33 cellular contexts compared by ENCODE assay signal in the genomic region with DNA sequence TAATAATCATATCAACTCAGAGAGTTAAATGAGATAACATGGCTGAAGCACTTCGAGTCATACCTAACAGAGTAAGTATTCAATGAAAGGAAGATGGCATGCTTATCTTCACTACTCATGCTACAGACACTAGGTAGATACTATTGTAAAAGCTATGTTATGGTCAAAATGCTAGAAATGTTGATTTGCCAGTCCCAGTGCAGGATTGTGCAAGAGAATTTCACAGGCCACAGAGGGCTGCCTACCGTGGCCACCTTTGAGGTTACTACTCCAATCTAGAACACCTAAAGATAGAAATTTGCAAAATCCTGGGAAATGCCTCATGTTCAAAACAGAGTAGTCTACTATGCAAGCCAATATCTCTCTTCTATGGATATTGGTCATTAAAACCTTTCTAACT.
"Had no signal": no experiment of that assay in that cellular context is flagged by ENCODE, and none has a peak within 500 bp of the region (broad histone marks: within the 10 kb centered on the region; RNA-seq: fewer than 3 reads in every experiment).

No MANE protein-coding gene starts in this region.

- DNase-seq: activated B cell treated with CpG ODN at 0.5 μM for 24 hours; activated CD4-positive, alpha-beta memory T cell treated with anti-CD3 and anti-CD28 coated beads for 36 hours; activated CD4-positive, alpha-beta T cell treated with anti-CD3 and anti-CD28 coated beads for 4 hours; activated CD4-positive, alpha-beta T cell treated with anti-CD3 and anti-CD28 coated beads, Interleukin-2, amount 10 ng/mL, durations not matched to agents 24 days and 14 days; activated CD4-positive, alpha-beta T cell treated with anti-CD3 and anti-CD28 coated beads, Interleukin-2, amount 50 U/mL, for 1 hour; activated CD4-positive, alpha-beta T cell treated with anti-CD3 and anti-CD28 coated beads, Interleukin-2, amount 50 U/mL, for 4 hours; activated CD4-positive, CD25-positive, alpha-beta regulatory T cell treated with anti-CD3 and anti-CD28 coated beads, Interleukin-2, amount 50 U/mL, for 72 hours; activated CD8-positive, alpha-beta memory T cell treated with anti-CD3 and anti-CD28 coated beads, Interleukin-2, amount 50 U/mL, for 4 hours; activated CD8-positive, alpha-beta T cell treated with anti-CD3 and anti-CD28 coated beads for 36 hours; activated effector memory CD4-positive, alpha-beta T cell treated with anti-CD3 and anti-CD28 coated beads, Interleukin-2, amount 50 U/mL, for 16 hours; activated gamma-delta T cell treated with Interleukin-2 at 50 U/mL for 16 hours; activated naive CD4-positive, alpha-beta T cell; activated naive CD4-positive, alpha-beta T cell treated with anti-CD3 and anti-CD28 coated beads for 36 hours; activated naive CD4-positive, alpha-beta T cell treated with anti-CD3 and anti-CD28 coated beads, Interleukin-2, amount 50 U/mL, for 16 hours; activated naive CD8-positive, alpha-beta T cell treated with anti-CD3 and anti-CD28 coated beads for 36 hours; activated T-cell treated with anti-CD3 and anti-CD28 coated beads for 4 hours; activated T-cell treated with anti-CD3 and anti-CD28 coated beads, Interleukin-2, amount 50 U/mL, for 1 hour; activated T-cell treated with anti-CD3 and anti-CD28 coated beads, Interleukin-2, amount 50 U/mL, for 4 hours; activated T-cell treated with anti-CD3 and anti-CD28 coated beads, Interleukin-2, amount 50 U/mL, for 72 hours; adrenal gland; amniotic stem cell; aorta; body of pancreas; brain microvascular endothelial cell; central memory CD4-positive, alpha-beta T cell; T-helper 2 cell; T-helper 9 cell had no signal

- H3K27ac ChIP-seq: adrenal gland, body of pancreas, brain microvascular endothelial cell, breast epithelium had no signal

- H3K9me3 Mint-ChIP-seq: activated B cell treated with CpG ODN at 0.5 μM for 24 hours; activated CD4-positive, alpha-beta T cell treated with anti-CD3 and anti-CD28 coated beads, Interleukin-2, amount 10 ng/mL, durations not matched to agents 24 days and 14 days; activated naive CD4-positive, alpha-beta T cell treated with anti-CD3 and anti-CD28 coated beads for 36 hours; activated T-cell treated with anti-CD3 and anti-CD28 coated beads, Interleukin-2, amount 50 U/mL, for 4 hours; activated T-helper 1 cell treated with anti-CD3 and anti-CD28 coated beads, Interleukin-12 subunit alpha, Interleukin-12 subunit beta, Interleukin-2, Interleukin-4 antibody, amounts not matched to agents 30 ng/mL and 10 ng/mL and 1 ng/mL, durations not matched to agents 14 hours and 24 hours and 36 hours; activated T-helper 17 cell treated with anti-CD3 and anti-CD28 coated beads, Interleukin-2, amount 50 U/mL, for 72 hours; T-helper 1 cell treated with Interleukin-12 subunit alpha and Interleukin-12 subunit beta and Interleukin-4 antibody, amounts not matched to agents 30 μg/mL and 1 μg/mL, for 36 hours; T-helper 2 cell treated with Interferon-gamma antibody and Interleukin-4, amounts not matched to agents 5 μg/mL and 100 μg/mL, for 36 hours had no signal

- H3K27me3 ChIP-seq: adrenal gland, body of pancreas, brain microvascular endothelial cell, breast epithelium had no signal

- H3K4me1 ChIP-seq: body of pancreas, breast epithelium had no signal

- H3K27me3 Mint-ChIP-seq: activated CD4-positive, alpha-beta memory T cell treated with anti-CD3 and anti-CD28 coated beads for 36 hours; activated CD4-positive, alpha-beta T cell treated with anti-CD3 and anti-CD28 coated beads, Interleukin-2, amount 10 ng/mL, durations not matched to agents 24 days and 14 days; activated CD8-positive, alpha-beta T cell treated with anti-CD3 and anti-CD28 coated beads for 36 hours; activated naive CD8-positive, alpha-beta T cell treated with anti-CD3 and anti-CD28 coated beads for 36 hours; activated T-helper 17 cell treated with anti-CD3 and anti-CD28 coated beads, Interleukin-2, amount 50 U/mL, for 72 hours had no signal

- H3K4me3 Mint-ChIP-seq: activated B cell treated with CpG ODN at 0.5 μM for 24 hours; activated CD4-positive, alpha-beta memory T cell treated with anti-CD3 and anti-CD28 coated beads for 36 hours; activated CD4-positive, alpha-beta T cell treated with anti-CD3 and anti-CD28 coated beads, Interleukin-2, amount 10 ng/mL, durations not matched to agents 24 days and 14 days; activated CD8-positive, alpha-beta T cell treated with anti-CD3 and anti-CD28 coated beads for 36 hours; activated naive CD4-positive, alpha-beta T cell treated with anti-CD3 and anti-CD28 coated beads for 36 hours; activated naive CD8-positive, alpha-beta T cell treated with anti-CD3 and anti-CD28 coated beads for 36 hours; activated T-cell treated with anti-CD3 and anti-CD28 coated beads, Interleukin-2, amount 50 U/mL, for 4 hours; activated T-cell treated with anti-CD3 and anti-CD28 coated beads, Interleukin-2, amount 50 U/mL, for 72 hours; activated T-helper 1 cell treated with anti-CD3 and anti-CD28 coated beads, Interleukin-12 subunit alpha, Interleukin-12 subunit beta, Interleukin-2, Interleukin-4 antibody, amounts not matched to agents 30 ng/mL and 10 ng/mL and 1 ng/mL, durations not matched to agents 14 hours and 24 hours and 36 hours; activated T-helper 17 cell treated with anti-CD3 and anti-CD28 coated beads, Interleukin-2, amount 50 U/mL, for 72 hours; T-helper 1 cell treated with Interleukin-12 subunit alpha and Interleukin-12 subunit beta and Interleukin-4 antibody, amounts not matched to agents 30 μg/mL and 1 μg/mL, for 36 hours; T-helper 2 cell treated with Interferon-gamma antibody and Interleukin-4, amounts not matched to agents 5 μg/mL and 100 μg/mL, for 36 hours had no signal

- H3K36me3 Mint-ChIP-seq: activated CD4-positive, alpha-beta memory T cell treated with anti-CD3 and anti-CD28 coated beads for 36 hours; activated naive CD4-positive, alpha-beta T cell treated with anti-CD3 and anti-CD28 coated beads, Interleukin-2, amount 50 U/mL, for 72 hours; activated naive CD8-positive, alpha-beta T cell treated with anti-CD3 and anti-CD28 coated beads for 36 hours had no signal

- H3K4me1 Mint-ChIP-seq: activated B cell treated with CpG ODN at 0.5 μM for 24 hours; activated CD4-positive, alpha-beta T cell treated with anti-CD3 and anti-CD28 coated beads, Interleukin-2, amount 10 ng/mL, durations not matched to agents 24 days and 14 days; activated naive CD8-positive, alpha-beta T cell treated with anti-CD3 and anti-CD28 coated beads for 36 hours had no signal

- H3K36me3 ChIP-seq: adrenal gland, brain microvascular endothelial cell, breast epithelium had no signal

- H3K27ac Mint-ChIP-seq: activated B cell treated with CpG ODN at 0.5 μM for 24 hours; activated CD4-positive, alpha-beta memory T cell treated with anti-CD3 and anti-CD28 coated beads for 36 hours; activated CD4-positive, alpha-beta T cell treated with anti-CD3 and anti-CD28 coated beads, Interleukin-2, amount 10 ng/mL, durations not matched to agents 24 days and 14 days; activated CD8-positive, alpha-beta T cell treated with anti-CD3 and anti-CD28 coated beads for 36 hours; activated naive CD4-positive, alpha-beta T cell treated with anti-CD3 and anti-CD28 coated beads for 36 hours; activated naive CD4-positive, alpha-beta T cell treated with anti-CD3 and anti-CD28 coated beads, Interleukin-2, amount 50 U/mL, for 72 hours; activated naive CD8-positive, alpha-beta T cell treated with anti-CD3 and anti-CD28 coated beads for 36 hours; activated T-cell treated with anti-CD3 and anti-CD28 coated beads, Interleukin-2, amount 50 U/mL, for 72 hours; activated T-helper 1 cell treated with anti-CD3 and anti-CD28 coated beads, Interleukin-12 subunit alpha, Interleukin-12 subunit beta, Interleukin-2, Interleukin-4 antibody, amounts not matched to agents 30 ng/mL and 10 ng/mL and 1 ng/mL, durations not matched to agents 14 hours and 24 hours and 36 hours; activated T-helper 17 cell treated with anti-CD3 and anti-CD28 coated beads, Interleukin-2, amount 50 U/mL, for 72 hours; T-helper 1 cell treated with Interleukin-12 subunit alpha and Interleukin-12 subunit beta and Interleukin-4 antibody, amounts not matched to agents 30 μg/mL and 1 μg/mL, for 36 hours; T-helper 2 cell treated with Interferon-gamma antibody and Interleukin-4, amounts not matched to agents 5 μg/mL and 100 μg/mL, for 36 hours had no signal

- H3K4me3 ChIP-seq: adrenal gland, body of pancreas, breast epithelium had no signal

- ATAC-seq: activated CD8-positive, alpha-beta T cell treated with anti-CD3 and anti-CD28 coated beads for 36 hours; activated naive CD4-positive, alpha-beta T cell treated with anti-CD3 and anti-CD28 coated beads, Interleukin-2, amount 50 U/mL, for 72 hours; activated T-cell treated with anti-CD3 and anti-CD28 coated beads, Interleukin-2, amount 50 U/mL, for 4 hours; activated T-cell treated with anti-CD3 and anti-CD28 coated beads, Interleukin-2, amount 50 U/mL, for 72 hours; activated T-helper 17 cell treated with anti-CD3 and anti-CD28 coated beads, Interleukin-2, amount 50 U/mL, for 72 hours; body of pancreas had no signal

- H3K9me3 ChIP-seq: adrenal gland, body of pancreas, breast epithelium had no signal
